In the genomic region with DNA sequence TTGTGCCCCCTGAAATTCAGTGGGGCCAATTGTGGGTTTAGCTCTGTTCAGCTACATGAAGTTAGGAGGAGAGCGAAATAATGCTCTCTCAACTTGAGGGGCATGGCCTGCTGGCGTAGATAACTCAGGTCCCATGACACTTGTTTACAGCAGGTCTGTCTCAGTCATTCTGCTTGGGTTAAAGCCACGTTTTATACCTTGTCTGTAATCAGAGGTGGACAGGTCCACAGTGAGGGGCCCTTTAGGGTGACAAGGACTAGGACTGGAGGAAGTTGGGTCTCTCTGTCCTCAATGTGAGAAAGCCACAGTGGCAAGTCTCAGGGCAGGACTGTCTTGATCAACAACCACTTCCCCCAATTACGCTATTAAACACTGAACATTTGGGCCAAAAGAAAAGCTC, we compare ENCODE assay signal across 7 cellular contexts.
"Had no signal": no experiment of that assay in that cellular context is flagged by ENCODE, and none has a peak within 500 bp of the region (broad histone marks: within the 10 kb centered on the region; RNA-seq: fewer than 3 reads in every experiment).

No MANE protein-coding gene starts in this region.

- DNase-seq: GM23248, GOT3, H9, HCEC 1CT, IMR-90, KBM-7 had no signal

- H3K9ac ChIP-seq: GM23248 had no signal

- H3K27ac ChIP-seq: GM23248 had no signal

- H2AFZ ChIP-seq: GM23248 had no signal

- FAIRE-seq: HTR-8/SVneo had no signal

- H3K4me3 ChIP-seq: GM23248 had no signal
